In the genomic region with DNA sequence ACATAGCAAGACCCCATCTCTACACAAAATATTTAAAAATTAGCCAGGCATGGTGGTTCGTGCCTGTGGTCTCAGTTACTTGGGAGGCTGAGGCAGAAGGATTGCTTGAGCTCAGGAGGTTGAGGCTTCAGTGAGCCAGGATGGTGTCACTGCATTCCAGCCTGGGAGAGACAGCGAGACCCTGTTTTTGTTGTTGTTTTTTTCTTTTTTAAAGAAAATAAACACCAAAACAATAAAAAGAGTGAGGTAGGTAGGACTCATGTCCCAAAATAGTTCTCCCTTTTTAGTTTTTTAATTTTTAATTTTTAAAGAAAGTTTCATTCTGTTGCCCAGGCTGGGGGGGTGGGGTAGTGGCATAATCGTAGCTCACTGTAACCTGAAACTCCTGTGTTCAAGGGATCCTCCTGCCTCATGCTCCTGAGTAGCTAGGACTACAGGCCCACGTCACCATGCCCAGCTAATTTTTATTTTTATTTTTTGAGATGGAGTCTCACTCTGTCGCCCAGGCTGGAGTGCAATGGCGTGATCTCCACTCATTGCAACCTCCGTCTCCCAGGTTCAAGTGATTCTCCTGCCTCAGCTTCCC, we compare ENCODE assay signal across 12 cellular contexts. TPM values are rescaled to one million over a fixed set of nuclear protein-coding genes. Genes with fewer than 3 reads are reported as not detected.
DNase-seq lines count a peak whose midpoint lies in the region; ATAC-seq and TF ChIP-seq lines count a peak whose summit lies in the region.
"Had no signal": no experiment of that assay in that cellular context is flagged by ENCODE, and none has a peak within 500 bp of the region (broad histone marks: within the 10 kb centered on the region; RNA-seq: fewer than 3 reads in every experiment).

No MANE protein-coding gene starts in this region.

- no peak for TF ChIP-seq POLR2A in testis (IDR thresholded peaks at IDR 0.05)

- TF ChIP-seq CTCF in activated CD8-positive, alpha-beta T cell treated with anti-CD3 and anti-CD28 coated beads for 36 hours (IDR thresholded peaks at IDR 0.05), result no peak
- TF ChIP-seq CTCF in testis (IDR thresholded peaks at IDR 0.05), result no peak

- H3K4me3 ChIP-seq in testis, result no peak overlapping the region

- H3K27me3 ChIP-seq in testis, result no peaks in the 10 kb centered on the region

- POLR2A ChIA-PET in activated CD8-positive, alpha-beta T cell treated with anti-CD3 and anti-CD28 coated beads for 36 hours (lab: Charles Lee), result interaction anchor here (1.6 to 15.0 kb wide), 3 partner anchors 28 to 51 kb away, joined by 4 to 687 read pairs (median 391); a partner anchor contains a TSS
- POLR2A ChIA-PET in activated CD8-positive, alpha-beta T cell treated with anti-CD3 and anti-CD28 coated beads, Interleukin-2, amount 10 ng/mL, durations not matched to agents 7 days and 5 days (lab: Charles Lee), result interaction anchor here (16.8 to 19.3 kb wide), 2 partner anchors 28 to 53 kb away, joined by 302 to 794 read pairs; a partner anchor contains a TSS

- H3K36me3 ChIP-seq in testis (ENCODE audit: low read depth, missing control alignments), result no peaks in the 10 kb centered on the region

- peaks cover 26% of the 10 kb centered on the region for H3K4me1 Mint-ChIP-seq in activated CD8-positive, alpha-beta T cell treated with anti-CD3 and anti-CD28 coated beads for 36 hours (ENCODE audit: low read depth)
- peaks cover 33% of the 10 kb centered on the region for H3K4me1 Mint-ChIP-seq in activated CD8-positive, alpha-beta T cell treated with anti-CD3 and anti-CD28 coated beads, Interleukin-2, amount 10 ng/mL, durations not matched to agents 7 days and 5 days (ENCODE audit: low read depth)
- peaks cover 20% of the 10 kb centered on the region for H3K4me1 Mint-ChIP-seq in activated T-helper 2 cell treated with anti-CD3 and anti-CD28 coated beads, Interferon-gamma antibody, Interleukin-2, Interleukin-4, amounts not matched to agents 10 μg/mL and 5 μg/mL and 100 μg/mL, durations not matched to agents 14 hours and 24 hours and 36 hours (ENCODE audit: low read depth)

- 87 to 88% methylated on average over 7 of the region's 7 CpGs for WGBS in testis, 2 donors

- CTCF ChIA-PET in activated CD8-positive, alpha-beta T cell treated with anti-CD3 and anti-CD28 coated beads for 36 hours (lab: Charles Lee), result interaction anchor here (1.3 to 3.6 kb wide), 2 partner anchors 15 to 144 kb away, joined by 4 to 10 read pairs; no protein-coding TSS in a partner anchor
- CTCF ChIA-PET in activated CD8-positive, alpha-beta T cell treated with anti-CD3 and anti-CD28 coated beads, Interleukin-2, amount 10 ng/mL, durations not matched to agents 7 days and 5 days (lab: Charles Lee), result interaction anchor here (3.0 to 10.7 kb wide), 2 partner anchors 15 to 25 kb away, joined by 14 to 113 read pairs; a partner anchor contains a TSS

- ATAC-seq in activated CD8-positive, alpha-beta T cell treated with anti-CD3 and anti-CD28 coated beads for 36 hours, result no peak
- no peak for ATAC-seq in activated CD8-positive, alpha-beta T cell treated with anti-CD3 and anti-CD28 coated beads, Interleukin-2, amount 10 ng/mL, durations not matched to agents 7 days and 5 days
- ATAC-seq in GM19328 (IDR thresholded peaks at IDR 0.05; ENCODE audit: unreplicated experiment), result no peak
- ATAC-seq: activated T-cell treated with anti-CD3 and anti-CD28 coated beads, Interleukin-2, amount 50 U/mL, for 4 hours had no signal

- H3K4me1 ChIP-seq in testis, result peaks cover 33% of the 10 kb centered on the region

- no peak overlapping the region for H3K4me3 Mint-ChIP-seq in activated CD8-positive, alpha-beta T cell treated with anti-CD3 and anti-CD28 coated beads for 36 hours
- no peak overlapping the region for H3K4me3 Mint-ChIP-seq in activated CD8-positive, alpha-beta T cell treated with anti-CD3 and anti-CD28 coated beads, Interleukin-2, amount 10 ng/mL, durations not matched to agents 7 days and 5 days
- H3K4me3 Mint-ChIP-seq in activated T-helper 2 cell treated with anti-CD3 and anti-CD28 coated beads, Interferon-gamma antibody, Interleukin-2, Interleukin-4, amounts not matched to agents 10 μg/mL and 5 μg/mL and 100 μg/mL, durations not matched to agents 14 hours and 24 hours and 36 hours (ENCODE audit: low read depth), result no peak overlapping the region

- peak overlapping the region; percentile 92 to 93 for H3K27ac ChIP-seq in testis

- no peaks in the 10 kb centered on the region for H3K9me3 ChIP-seq in testis

- peak overlapping the region; percentile 99 for H3K27ac Mint-ChIP-seq in activated CD8-positive, alpha-beta T cell treated with anti-CD3 and anti-CD28 coated beads for 36 hours
- H3K27ac Mint-ChIP-seq in activated CD8-positive, alpha-beta T cell treated with anti-CD3 and anti-CD28 coated beads, Interleukin-2, amount 10 ng/mL, durations not matched to agents 7 days and 5 days, result no peak overlapping the region
- peak overlapping the region; percentile 98 for H3K27ac Mint-ChIP-seq in activated T-helper 2 cell treated with anti-CD3 and anti-CD28 coated beads, Interferon-gamma antibody, Interleukin-2, Interleukin-4, amounts not matched to agents 10 μg/mL and 5 μg/mL and 100 μg/mL, durations not matched to agents 14 hours and 24 hours and 36 hours
- H3K27ac Mint-ChIP-seq: B cell had no signal

- intact Hi-C loops in activated CD8-positive, alpha-beta T cell treated with anti-CD3 and anti-CD28 coated beads for 36 hours (cut with micrococcal nuclease), result loop anchor here (5.0 kb wide), 1 partner anchor 34 kb away; no protein-coding TSS in a partner anchor
- intact Hi-C loops in activated T-helper 2 cell treated with anti-CD3 and anti-CD28 coated beads, Interferon-gamma antibody, Interleukin-2, Interleukin-4, amounts not matched to agents 10 μg/mL and 5 μg/mL and 100 μg/mL, durations not matched to agents 14 hours and 24 hours and 36 hours (cut with micrococcal nuclease), result no loop called here
- intact Hi-C loops in testis (cut with DNase I; ENCODE audit: low total_unique reads), result no loop called here

- DNase-seq in activated CD8-positive, alpha-beta T cell treated with anti-CD3 and anti-CD28 coated beads for 36 hours, result no peak
- DNase-seq in activated CD8-positive, alpha-beta T cell treated with anti-CD3 and anti-CD28 coated beads, Interleukin-2, amount 10 ng/mL, durations not matched to agents 7 days and 5 days, result no peak
- DNase-seq in activated T-helper 2 cell treated with anti-CD3 and anti-CD28 coated beads, Interferon-gamma antibody, Interleukin-2, Interleukin-4, amounts not matched to agents 10 μg/mL and 5 μg/mL and 100 μg/mL, durations not matched to agents 14 hours and 24 hours and 36 hours (ENCODE audit: low spot score), result no peak
- DNase-seq in kidney tubule cell (ENCODE audit: low spot score) (peak; percentile 40), testis (no peak), NCI-H2029 (lab: John Stamatoyannopoulos, UW) (no peak), SHP77 treated with DMSO at 0.1 percent for 48 hours (lab: John Stamatoyannopoulos, UW) (no peak)
- DNase-seq: activated T-cell treated with anti-CD3 and anti-CD28 coated beads, Interleukin-2, amount 50 U/mL, for 4 hours; effector memory CD4-positive, alpha-beta T cell; islet precursor cell had no signal

- peaks cover 13% of the 10 kb centered on the region for H3K36me3 Mint-ChIP-seq in activated CD8-positive, alpha-beta T cell treated with anti-CD3 and anti-CD28 coated beads for 36 hours (ENCODE audit: low read depth)
- peaks cover 2% of the 10 kb centered on the region for H3K36me3 Mint-ChIP-seq in activated CD8-positive, alpha-beta T cell treated with anti-CD3 and anti-CD28 coated beads, Interleukin-2, amount 10 ng/mL, durations not matched to agents 7 days and 5 days (ENCODE audit: low read depth)
- H3K36me3 Mint-ChIP-seq in activated T-helper 2 cell treated with anti-CD3 and anti-CD28 coated beads, Interferon-gamma antibody, Interleukin-2, Interleukin-4, amounts not matched to agents 10 μg/mL and 5 μg/mL and 100 μg/mL, durations not matched to agents 14 hours and 24 hours and 36 hours (ENCODE audit: low read depth), result peaks cover 9% of the 10 kb centered on the region

- no peaks in the 10 kb centered on the region for H3K9me3 Mint-ChIP-seq in activated CD8-positive, alpha-beta T cell treated with anti-CD3 and anti-CD28 coated beads for 36 hours
- no peaks in the 10 kb centered on the region for H3K9me3 Mint-ChIP-seq in activated CD8-positive, alpha-beta T cell treated with anti-CD3 and anti-CD28 coated beads, Interleukin-2, amount 10 ng/mL, durations not matched to agents 7 days and 5 days (ENCODE audit: insufficient read depth)
- no peaks in the 10 kb centered on the region for H3K9me3 Mint-ChIP-seq in activated T-helper 2 cell treated with anti-CD3 and anti-CD28 coated beads, Interferon-gamma antibody, Interleukin-2, Interleukin-4, amounts not matched to agents 10 μg/mL and 5 μg/mL and 100 μg/mL, durations not matched to agents 14 hours and 24 hours and 36 hours
- H3K9me3 Mint-ChIP-seq: activated T-cell treated with anti-CD3 and anti-CD28 coated beads, Interleukin-2, amount 50 U/mL, for 4 hours had no signal

- no peaks in the 10 kb centered on the region for H3K27me3 Mint-ChIP-seq in activated CD8-positive, alpha-beta T cell treated with anti-CD3 and anti-CD28 coated beads for 36 hours
- no peaks in the 10 kb centered on the region for H3K27me3 Mint-ChIP-seq in activated CD8-positive, alpha-beta T cell treated with anti-CD3 and anti-CD28 coated beads, Interleukin-2, amount 10 ng/mL, durations not matched to agents 7 days and 5 days (ENCODE audit: low read depth)
- H3K27me3 Mint-ChIP-seq in activated T-helper 2 cell treated with anti-CD3 and anti-CD28 coated beads, Interferon-gamma antibody, Interleukin-2, Interleukin-4, amounts not matched to agents 10 μg/mL and 5 μg/mL and 100 μg/mL, durations not matched to agents 14 hours and 24 hours and 36 hours (ENCODE audit: low read depth), result no peaks in the 10 kb centered on the region
- H3K27me3 Mint-ChIP-seq: B cell had no signal

RNA-seq across cellular contexts. Expression of a gene that starts 25.5 kb away (rescaled TPM):
- 1,000 to 10,000 TPM; 3,856 to 3,869 TPM for total RNA-seq in activated CD8-positive, alpha-beta T cell treated with anti-CD3 and anti-CD28 coated beads for 36 hours
- total RNA-seq in activated CD8-positive, alpha-beta T cell treated with anti-CD3 and anti-CD28 coated beads, Interleukin-2, amount 10 ng/mL, durations not matched to agents 7 days and 5 days, result 1,000 to 10,000 TPM; 3,822 to 4,094 TPM
- 4,338 and 4,347 TPM in 2 replicates for total RNA-seq in activated T-helper 2 cell treated with anti-CD3 and anti-CD28 coated beads, Interferon-gamma antibody, Interleukin-2, Interleukin-4, amounts not matched to agents 10 μg/mL and 5 μg/mL and 100 μg/mL, durations not matched to agents 14 hours and 24 hours and 36 hours
- 1,000 to 10,000 TPM; 8,109 to 9,314 TPM for total RNA-seq in testis
- 26.7 TPM for polyA plus RNA-seq in testis (ENCODE audit: insufficient read depth, low read depth, low replicate concordance)

RNA-seq across cellular contexts. Expression of a gene that starts 50.8 kb away (rescaled TPM):
- 100 to 1,000 TPM; 313 to 358 TPM for total RNA-seq in activated CD8-positive, alpha-beta T cell treated with anti-CD3 and anti-CD28 coated beads for 36 hours
- 100 to 1,000 TPM; 212 to 254 TPM for total RNA-seq in activated CD8-positive, alpha-beta T cell treated with anti-CD3 and anti-CD28 coated beads, Interleukin-2, amount 10 ng/mL, durations not matched to agents 7 days and 5 days
- 422 and 430 TPM in 2 replicates for total RNA-seq in activated T-helper 2 cell treated with anti-CD3 and anti-CD28 coated beads, Interferon-gamma antibody, Interleukin-2, Interleukin-4, amounts not matched to agents 10 μg/mL and 5 μg/mL and 100 μg/mL, durations not matched to agents 14 hours and 24 hours and 36 hours
- total RNA-seq in testis, result 100 to 1,000 TPM; 230 to 243 TPM
- 189 TPM for polyA plus RNA-seq in testis (ENCODE audit: insufficient read depth, low read depth, low replicate concordance)

RNA-seq across cellular contexts. Expression of a gene that starts 51.5 kb away (rescaled TPM):
- 10 to 100 TPM; 71.5 to 76.8 TPM for total RNA-seq in activated CD8-positive, alpha-beta T cell treated with anti-CD3 and anti-CD28 coated beads for 36 hours
- total RNA-seq in activated CD8-positive, alpha-beta T cell treated with anti-CD3 and anti-CD28 coated beads, Interleukin-2, amount 10 ng/mL, durations not matched to agents 7 days and 5 days, result 10 to 100 TPM; 68.0 to 69.5 TPM
- total RNA-seq in activated T-helper 2 cell treated with anti-CD3 and anti-CD28 coated beads, Interferon-gamma antibody, Interleukin-2, Interleukin-4, amounts not matched to agents 10 μg/mL and 5 μg/mL and 100 μg/mL, durations not matched to agents 14 hours and 24 hours and 36 hours, result 94.4 and 95.8 TPM in 2 replicates
- 100 to 1,000 TPM; 131 to 160 TPM for total RNA-seq in testis
- 127 TPM for polyA plus RNA-seq in testis (ENCODE audit: insufficient read depth, low read depth, low replicate concordance)
